27 cellular contexts compared by ENCODE assay signal in the genomic region with DNA sequence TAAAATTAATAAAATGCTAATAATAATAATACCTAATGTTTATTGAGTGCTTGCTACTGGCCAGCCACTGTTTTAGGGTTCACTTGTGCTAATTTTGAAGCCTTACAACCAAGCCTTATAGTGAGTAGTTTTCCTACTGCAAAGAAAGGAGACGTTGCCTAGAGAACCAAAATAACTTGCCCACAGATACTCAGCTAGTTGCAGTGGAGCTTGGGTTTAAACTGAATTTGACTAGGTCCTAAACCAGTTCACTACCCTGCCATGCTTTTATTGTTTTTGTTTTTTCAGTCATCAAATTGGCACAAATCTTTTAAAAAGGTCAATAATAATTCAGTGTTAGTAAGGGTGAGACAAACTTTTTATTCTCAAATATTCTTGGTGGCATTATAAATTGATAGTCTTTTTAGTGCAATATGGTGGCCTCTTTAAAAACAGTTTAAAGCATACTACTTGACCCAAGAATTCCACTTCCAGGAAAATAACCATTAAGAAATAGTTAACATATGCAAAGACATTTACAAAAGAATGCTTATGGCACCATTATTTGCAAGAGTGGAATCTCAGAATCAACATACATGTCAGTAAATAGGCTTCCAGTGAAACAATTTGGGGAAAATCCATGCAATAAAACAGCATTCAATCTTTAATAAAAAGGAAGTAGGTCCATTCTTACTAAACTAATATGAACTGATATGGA.
"Had no signal": no experiment of that assay in that cellular context is flagged by ENCODE, and none has a peak within 500 bp of the region (broad histone marks: within the 10 kb centered on the region; RNA-seq: fewer than 3 reads in every experiment).

No MANE protein-coding gene starts in this region.

- H3K36me3 ChIP-seq: colonic mucosa, gastrocnemius medialis, lower lobe of right lung, ovary, sigmoid colon, stomach, thyroid gland, vagina had no signal

- H3K27me3 Mint-ChIP-seq: effector memory CD8-positive, alpha-beta T cell had no signal

- H3K4me3 ChIP-seq: colonic mucosa, gastrocnemius medialis, lower lobe of right lung, ovary, psoas muscle, sigmoid colon, stomach, thyroid gland, vagina had no signal

- H3K27me3 ChIP-seq: colonic mucosa, gastrocnemius medialis, ovary, sigmoid colon, stomach, thyroid gland, vagina had no signal

- DNase-seq: colonic mucosa; dermis blood vessel endothelial cell; effector memory CD8-positive, alpha-beta T cell; foreskin fibroblast; gastrocnemius medialis; glutamatergic neuron; hypothalamus; immature natural killer cell; islet precursor cell; kidney glomerular epithelial cell; left ventricle myocardium superior; lower lobe of right lung; natural killer cell; occipital lobe; ovary; posterior cingulate gyrus; psoas muscle; right cardiac atrium; sigmoid colon; stimulated activated CD4-positive, alpha-beta T cell treated with anti-CD3 and anti-CD28 coated beads, Interleukin-2, amount 100 ng/mL, for 24 hours; stimulated activated CD4-positive, alpha-beta T cell treated with anti-CD3 and anti-CD28 coated beads, Interleukin-4, amount 100 ng/mL, for 24 hours; stimulated activated naive CD4-positive, alpha-beta T cell treated with Interleukin-2 at 50 U/mL for 16 hours; stomach; thyroid gland; trophoblast cell had no signal

- H3K4me3 Mint-ChIP-seq: effector memory CD8-positive, alpha-beta T cell; immature natural killer cell; natural killer cell; stimulated activated effector memory CD8-positive, alpha-beta T cell treated with anti-CD3 and anti-CD28 coated beads, Interleukin-12 subunit alpha, Interleukin-12 subunit beta, amount 100 ng/mL, for 72 hours had no signal

- H3K27ac ChIP-seq: colonic mucosa, gastrocnemius medialis, lower lobe of right lung, ovary, psoas muscle, sigmoid colon, stomach, thyroid gland, vagina had no signal

- H3K4me1 ChIP-seq: colonic mucosa, gastrocnemius medialis, lower lobe of right lung, psoas muscle, sigmoid colon, stomach, thyroid gland, vagina had no signal

- H3K36me3 Mint-ChIP-seq: immature natural killer cell; natural killer cell; stimulated activated effector memory CD8-positive, alpha-beta T cell treated with anti-CD3 and anti-CD28 coated beads, Interleukin-12 subunit alpha, Interleukin-12 subunit beta, amount 100 ng/mL, for 72 hours had no signal

- H3K4me1 Mint-ChIP-seq: immature natural killer cell; natural killer cell; stimulated activated effector memory CD8-positive, alpha-beta T cell treated with anti-CD3 and anti-CD28 coated beads, Interleukin-12 subunit alpha, Interleukin-12 subunit beta, amount 100 ng/mL, for 72 hours had no signal

- H3K9me3 Mint-ChIP-seq: natural killer cell had no signal

- H3K9me3 ChIP-seq: colonic mucosa, gastrocnemius medialis, lower lobe of right lung, ovary, psoas muscle, sigmoid colon, stomach, thyroid gland, vagina had no signal

- ATAC-seq: effector memory CD8-positive, alpha-beta T cell; gastrocnemius medialis; left ventricle myocardium superior; lower lobe of right lung; natural killer cell; psoas muscle; right cardiac atrium; stimulated activated effector memory CD8-positive, alpha-beta T cell treated with anti-CD3 and anti-CD28 coated beads, Interleukin-12 subunit alpha, Interleukin-12 subunit beta, amount 100 ng/mL, for 72 hours had no signal

- H3K27ac Mint-ChIP-seq: effector memory CD8-positive, alpha-beta T cell; immature natural killer cell; natural killer cell; stimulated activated effector memory CD8-positive, alpha-beta T cell treated with anti-CD3 and anti-CD28 coated beads, Interleukin-12 subunit alpha, Interleukin-12 subunit beta, amount 100 ng/mL, for 72 hours had no signal
